In genomic region chr3:14496351-14496750, GRCh38 we compare ENCODE assay signal across 23 cellular contexts. TPM values are rescaled to one million over a fixed set of nuclear protein-coding genes. Genes with fewer than 3 reads are reported as not detected.
"Had no signal": no experiment of that assay in that cellular context is flagged by ENCODE, and none has a peak within 500 bp of the region (broad histone marks: within the 10 kb centered on the region; RNA-seq: fewer than 3 reads in every experiment).

No MANE protein-coding gene starts in this region.

- H3K4me3 ChIP-seq: colonic mucosa, heart left ventricle, neural progenitor cell, sigmoid colon, skin epidermis, stomach, thoracic aorta, transverse colon, uterus had no signal

- ATAC-seq: foreskin keratinocyte; heart left ventricle; naive thymus-derived CD8-positive, alpha-beta T cell had no signal

- H3K9ac ChIP-seq: neural progenitor cell had no signal

- H3K36me3 ChIP-seq: colonic mucosa, neural progenitor cell, sigmoid colon, thoracic aorta, transverse colon, uterus had no signal

- H3K4me3 Mint-ChIP-seq: naive thymus-derived CD8-positive, alpha-beta T cell; neural progenitor cell had no signal

- DNase-seq: cerebellar nuclear complex; colonic mucosa; dermis blood vessel endothelial cell; foreskin keratinocyte; hippocampal formation; kidney glomerular epithelial cell; mammary epithelial cell; naive thymus-derived CD8-positive, alpha-beta T cell; occipital lobe; sigmoid colon; stimulated activated CD4-positive, alpha-beta T cell treated with anti-CD3 and anti-CD28 coated beads, Interleukin-12 subunit alpha, Interleukin-12 subunit beta, amount 100 ng/mL, for 4 hours; stimulated activated naive CD4-positive, alpha-beta T cell; stomach; substantia nigra; transverse colon; uterus had no signal

- H3K27ac Mint-ChIP-seq: neural progenitor cell had no signal

- H3K27ac ChIP-seq: colonic mucosa, foreskin keratinocyte, heart left ventricle, neural progenitor cell, sigmoid colon, skin epidermis, stomach, thoracic aorta, transverse colon, uterus had no signal

- H2AFZ ChIP-seq: neural progenitor cell had no signal

- H3K4me1 Mint-ChIP-seq: naive thymus-derived CD8-positive, alpha-beta T cell; neural progenitor cell had no signal

- H3K4me2 ChIP-seq: neural progenitor cell had no signal

- H3K9me3 ChIP-seq: colonic mucosa, thoracic aorta, transverse colon, uterus had no signal

- H3K27me3 ChIP-seq: colonic mucosa, foreskin keratinocyte, heart left ventricle, neural progenitor cell, sigmoid colon, stomach, transverse colon, uterus had no signal

- H3K4me1 ChIP-seq: colonic mucosa, foreskin keratinocyte, heart left ventricle, neural progenitor cell, sigmoid colon, stomach, transverse colon, uterus had no signal

RNA-seq across cellular contexts. Expression of gene GRIP2, which starts 43.8 kb away (rescaled TPM):
- total RNA-seq: epithelial cell of proximal tubule; mononuclear cell; naive thymus-derived CD8-positive, alpha-beta T cell; pulmonary artery endothelial cell had no signal
- polyA plus RNA-seq: naive thymus-derived CD8-positive, alpha-beta T cell had no signal
